In the genomic region with DNA sequence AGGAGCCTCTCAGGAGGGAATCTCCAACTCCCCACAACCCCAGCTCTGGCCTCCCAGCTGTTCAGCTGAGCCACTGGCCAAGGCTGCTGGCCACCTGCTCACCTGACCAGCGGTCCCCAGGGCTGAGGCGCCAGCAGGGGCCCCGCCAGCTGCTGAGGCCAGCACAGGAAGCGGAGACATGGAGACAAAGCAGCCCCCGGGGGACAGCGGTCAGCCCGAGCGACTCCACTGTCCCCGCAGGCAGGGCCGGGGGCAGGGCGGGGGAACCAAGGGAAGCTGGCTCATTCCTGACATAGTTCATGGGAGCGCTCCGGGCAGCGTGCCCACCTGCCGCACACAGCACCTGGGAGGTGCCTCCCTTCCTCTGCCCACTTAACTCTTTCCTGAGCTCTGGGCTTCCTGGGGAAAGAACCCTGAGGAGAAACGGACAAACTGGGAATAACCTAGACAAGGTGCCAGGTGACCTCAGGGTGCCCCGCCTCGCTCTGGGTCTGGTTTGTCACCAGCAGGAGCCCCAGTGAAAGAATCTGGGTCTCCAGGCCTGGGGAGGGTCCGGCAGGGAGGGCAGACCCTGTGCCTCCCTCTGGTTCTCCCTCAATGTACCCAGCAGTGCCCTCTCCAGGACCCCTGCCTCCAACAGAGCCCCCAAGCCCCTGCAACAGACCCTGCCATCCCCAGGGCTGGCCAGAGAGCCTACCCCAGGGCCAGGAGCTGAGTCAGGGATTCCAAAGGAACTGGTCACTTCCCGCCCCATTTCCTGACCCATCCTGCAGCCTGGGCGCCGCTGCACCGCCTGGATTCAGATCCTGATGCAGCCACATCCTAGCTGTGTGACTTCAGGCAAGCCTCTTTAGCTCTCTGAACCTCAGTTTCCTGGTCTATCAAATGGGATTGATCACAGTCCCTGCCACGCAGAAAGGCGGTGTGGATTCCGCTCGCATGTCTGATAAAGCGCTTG, we compare ENCODE assay signal across 8 cellular contexts. TPM values are rescaled to one million over a fixed set of nuclear protein-coding genes. Genes with fewer than 3 reads are reported as not detected.
DNase-seq lines count a peak whose midpoint lies in the region; ATAC-seq and TF ChIP-seq lines count a peak whose summit lies in the region.

No MANE protein-coding gene starts in this region.

- intact Hi-C loops in left colon (cut with DNase I, micrococcal nuclease) (no loop called here), transverse colon (cut with DNase I; ENCODE audit: low total_unique reads) (no loop called here)

- H3K27ac ChIP-seq in transverse colon, result peak overlapping the region; percentile 64 to 80 (median 79)

- H3K4me3 ChIP-seq in cardiac fibroblast (replicated peaks in 1 of 2; ENCODE audit: low read depth in 2 of 2, low read length in 2 of 2), result peak overlapping the region; percentile 8 to 49
- H3K4me3 ChIP-seq in transverse colon, result peak overlapping the region in 3 of 4 donors; percentile 2 to 25 (median 24)

- no peak overlapping the region for H3K4me3 Mint-ChIP-seq in activated T-cell treated with anti-CD3 and anti-CD28 coated beads, Interleukin-2, amount 50 U/mL, for 72 hours

- 35% methylated on average over 26 of the region's 28 CpGs; no CpG with 5 or more reads in 1 of the 2 donors for WGBS in transverse colon (ENCODE audit: low coverage in 1 of 2), 2 donors

- H3K27me3 ChIP-seq in transverse colon, result no peaks in the 10 kb centered on the region

- H3K4me1 Mint-ChIP-seq in activated T-cell treated with anti-CD3 and anti-CD28 coated beads, Interleukin-2, amount 50 U/mL, for 72 hours (ENCODE audit: low read depth), result peaks cover 17% of the 10 kb centered on the region

- ATAC-seq in left colon, result peak; percentile 63
- ATAC-seq in HG03432 (IDR thresholded peaks at IDR 0.05; ENCODE audit: unreplicated experiment), result no peak
- no peak for ATAC-seq in activated T-cell treated with anti-CD3 and anti-CD28 coated beads, Interleukin-2, amount 50 U/mL, for 72 hours (replicated peaks in 1 of 2)

- peaks cover 26 to 54% (median 40%) of the 10 kb centered on the region in 4 donors for H3K4me1 ChIP-seq in transverse colon

- H3K9me3 ChIP-seq in transverse colon, result no peaks in the 10 kb centered on the region

- no peaks in the 10 kb centered on the region for H3K9me3 Mint-ChIP-seq in activated T-cell treated with anti-CD3 and anti-CD28 coated beads, Interleukin-2, amount 50 U/mL, for 72 hours

- H3K27me3 Mint-ChIP-seq in activated T-cell treated with anti-CD3 and anti-CD28 coated beads, Interleukin-2, amount 50 U/mL, for 72 hours (ENCODE audit: low read depth), result no peaks in the 10 kb centered on the region

- TF ChIP-seq CTCF in cardiac fibroblast (IDR thresholded peaks at IDR 0.05; ENCODE audit: low read depth, low read length) (no peak), transverse colon (IDR thresholded peaks at IDR 0.05) (no peak)

- H3K36me3 ChIP-seq in transverse colon, result peaks cover 0 to 6% (median 0%) of the 10 kb centered on the region in 4 donors

- no peaks in the 10 kb centered on the region for H3K36me3 Mint-ChIP-seq in activated T-cell treated with anti-CD3 and anti-CD28 coated beads, Interleukin-2, amount 50 U/mL, for 72 hours (ENCODE audit: insufficient read depth in 2 of 2)

- no peak overlapping the region for H3K27ac Mint-ChIP-seq in activated T-cell treated with anti-CD3 and anti-CD28 coated beads, Interleukin-2, amount 50 U/mL, for 72 hours

- DNase-seq in NCI-H2029 (lab: John Stamatoyannopoulos, UW), result peak; percentile 74
- no peak for DNase-seq in NCI-H2029 treated with DMSO at 0.1 percent for 48 hours (lab: John Stamatoyannopoulos, UW)
- DNase-seq in cardiac fibroblast (ENCODE audit: low read depth in 2 of 2), result peak; percentile 90 to 96
- DNase-seq in left colon, result peak; percentile 86
- peak; percentile 84 for DNase-seq in transverse colon
- no peak for DNase-seq in activated T-cell treated with anti-CD3 and anti-CD28 coated beads, Interleukin-2, amount 50 U/mL, for 72 hours
- no peak for DNase-seq in GM19240 (ENCODE audit: insufficient read length, low spot score)

- no peak for TF ChIP-seq EP300 in transverse colon (IDR thresholded peaks at IDR 0.05; ENCODE audit: low read depth)

- TF ChIP-seq POLR2A in transverse colon (IDR thresholded peaks at IDR 0.05), result no peak

- in situ Hi-C loops in transverse colon (cut with MboI; ENCODE audit: low pct_ligation_motif_present in 1 of 4, low pct_unique_long_range_greater_than_20kb in 1 of 4, low sequenced_read_pairs in 3 of 4), result no loop called here

RNA-seq across cellular contexts. Expression of gene EPHA2, which starts 10.6 kb away (rescaled TPM):
- total RNA-seq in left colon (10 to 100 TPM; 44.3 to 48.1 TPM), transverse colon (10 to 100 TPM in 3 of 4 donors, 1 to 10 TPM in 1; 2.6 to 68.8 (median 30.5) TPM)
- under 1 TPM in 1 of 2 donors, not detected in 1; 0.43 TPM for total RNA-seq in activated T-cell treated with anti-CD3 and anti-CD28 coated beads, Interleukin-2, amount 50 U/mL, for 72 hours

Comparison
In these comparisons a context has a peak if more than half of its experiments do, and no peak if none do; other contexts are left out.
1. DNase-seq: peak in NCI-H2029 (single experiment), cardiac fibroblast (2 of 2), left colon (2 of 2) and transverse colon (single experiment); none in NCI-H2029 treated with DMSO at 0.1 percent for 48 hours (single experiment), activated T-cell treated with anti-CD3 and anti-CD28 coated beads, Interleukin-2, amount 50 U/mL, for 72 hours (0 of 2) and GM19240 (single experiment).